1 cellular context compared by ENCODE assay signal in the genomic region with DNA sequence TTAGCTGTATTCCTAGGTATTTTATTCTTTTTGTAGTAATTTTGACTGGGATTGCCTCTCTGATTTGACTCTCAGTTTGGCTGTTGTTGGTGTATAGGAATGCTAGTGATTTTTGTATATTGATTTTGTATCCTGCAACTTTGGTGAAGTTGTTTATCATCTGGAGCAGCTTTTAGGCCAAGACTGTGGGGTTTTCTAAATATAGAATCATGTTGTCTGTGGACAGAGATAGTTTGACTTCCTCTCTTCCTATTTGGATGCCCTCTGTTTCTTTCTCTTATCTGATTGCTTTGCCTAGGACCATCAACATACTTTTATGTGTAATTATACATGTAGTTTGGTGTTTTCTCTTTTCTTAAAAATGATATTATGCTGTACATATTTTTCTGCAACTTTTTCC.
A peak's percentile ranks its signal among the peaks of the same experiment; 100 is the strongest.
TF ChIP-seq lines count a peak whose summit lies in the region.

No MANE protein-coding gene starts in this region.

TF ChIP-seq in K562, 482 proteins besides CTCF, POLR2A, EP300 and RAD21 (continued from another document and continues in another):
- TF ChIP-seq CCNT2 (IDR thresholded peaks at IDR 0.05; ENCODE audit: borderline replicate concordance, extremely low read depth, insufficient read length, low read depth, low read length) (no peak), NR4A1 (CRISPR knock-in tag; IDR thresholded peaks at IDR 0.05) (no peak), NR4A1 (tag; IDR thresholded peaks at IDR 0.05) (no peak), DDX20 (tag; IDR thresholded peaks at IDR 0.05; ENCODE audit: low read depth) (no peak), U2AF2 (optimal IDR thresholded peaks at IDR 0.05; ENCODE audit: low read depth, low read length) (no peak), KHSRP (IDR thresholded peaks at IDR 0.05) (no peak), ZNF408 (CRISPR knock-in tag; IDR thresholded peaks at IDR 0.05; ENCODE audit: low read depth) (no peak), NFE2L1 (tag; IDR thresholded peaks at IDR 0.05; ENCODE audit: borderline replicate concordance, low read depth) (no peak), NCOA6 (IDR thresholded peaks at IDR 0.05) (no peak), ZNF584 (CRISPR knock-in tag; IDR thresholded peaks at IDR 0.05; ENCODE audit: low read depth) (0 out of 2 replicates have a peak, but pooled peaks have one; percentile 28), ZNF696 (CRISPR knock-in tag; conservative IDR thresholded peaks at IDR 0.05) (no peak), NFIX (CRISPR knock-in tag; IDR thresholded peaks at IDR 0.05; ENCODE audit: low read depth) (no peak), ZNF197 (CRISPR knock-in tag; IDR thresholded peaks at IDR 0.05; ENCODE audit: low read depth) (no peak), OTX1 (CRISPR knock-in tag; IDR thresholded peaks at IDR 0.05) (no peak), SMARCE1 (IDR thresholded peaks at IDR 0.05) (peak; percentile 92), PRMT5 (CRISPR knock-in tag; IDR thresholded peaks at IDR 0.05) (no peak), CBFA2T3 (IDR thresholded peaks at IDR 0.05) (peak; percentile 89), DACH1 (IDR thresholded peaks at IDR 0.05; ENCODE audit: partially characterized antibody) (no peak), ASH1L (IDR thresholded peaks at IDR 0.05; ENCODE audit: borderline replicate concordance, low read depth, partially characterized antibody) (no peak), MED1 (CRISPR knock-in tag; IDR thresholded peaks at IDR 0.05; ENCODE audit: borderline replicate concordance) (no peak), U2AF1 (optimal IDR thresholded peaks at IDR 0.05; ENCODE audit: low read depth, low read length) (no peak), ZNF507 (tag; conservative IDR thresholded peaks at IDR 0.05) (no peak), SREBF1 (IDR thresholded peaks at IDR 0.05; ENCODE audit: borderline replicate concordance, low read depth, low read length) (no peak), BRCA1 (IDR thresholded peaks at IDR 0.05) (no peak), BRCA1 (CRISPR knock-in tag; IDR thresholded peaks at IDR 0.05) (no peak), ILK (tag; IDR thresholded peaks at IDR 0.05; ENCODE audit: borderline replicate concordance, low read depth) (no peak), MYC (IDR thresholded peaks at IDR 0.05; ENCODE audit: low read depth, low read length) (no peak), MYC (CRISPR knock-in tag; IDR thresholded peaks at IDR 0.05; ENCODE audit: borderline replicate concordance, low read depth) (no peak), POLR2G (IDR thresholded peaks at IDR 0.05; ENCODE audit: low read depth, low read length) (no peak), HEY1 (CRISPR knock-in tag; IDR thresholded peaks at IDR 0.05; ENCODE audit: borderline replicate concordance) (no peak), FIP1L1 (IDR thresholded peaks at IDR 0.05; ENCODE audit: low read depth, low read length, poor library complexity, severe bottlenecking) (no peak), SMAD1 (IDR thresholded peaks at IDR 0.05; ENCODE audit: low read depth, low read length, partially characterized antibody) (no peak), RBBP5 (IDR thresholded peaks at IDR 0.05; ENCODE audit: borderline replicate concordance, insufficient read depth, low read length, poor library complexity, severe bottlenecking) (no peak), KDM1A (IDR thresholded peaks at IDR 0.05) (peak; percentile 79 to 85), NFXL1 (CRISPR knock-in tag; IDR thresholded peaks at IDR 0.05) (no peak), BDP1 (IDR thresholded peaks at IDR 0.05; ENCODE audit: insufficient read depth, insufficient read length) (no peak), BRD4 (IDR thresholded peaks at IDR 0.05) (no peak), ZNF79 (CRISPR knock-in tag; IDR thresholded peaks at IDR 0.05; ENCODE audit: low read depth) (no peak), JUN (IDR thresholded peaks at IDR 0.05; ENCODE audit: borderline replicate concordance, low read depth, low read length) (no peak), JUN (CRISPR knock-in tag; IDR thresholded peaks at IDR 0.05; ENCODE audit: borderline replicate concordance) (no peak), ZNF311 (CRISPR knock-in tag; IDR thresholded peaks at IDR 0.05) (no peak), TOE1 (IDR thresholded peaks at IDR 0.05; ENCODE audit: borderline replicate concordance) (no peak), TOE1 (CRISPR knock-in tag; IDR thresholded peaks at IDR 0.05; ENCODE audit: borderline replicate concordance, low read depth) (no peak)
- TF ChIP-seq, protein P1, sequence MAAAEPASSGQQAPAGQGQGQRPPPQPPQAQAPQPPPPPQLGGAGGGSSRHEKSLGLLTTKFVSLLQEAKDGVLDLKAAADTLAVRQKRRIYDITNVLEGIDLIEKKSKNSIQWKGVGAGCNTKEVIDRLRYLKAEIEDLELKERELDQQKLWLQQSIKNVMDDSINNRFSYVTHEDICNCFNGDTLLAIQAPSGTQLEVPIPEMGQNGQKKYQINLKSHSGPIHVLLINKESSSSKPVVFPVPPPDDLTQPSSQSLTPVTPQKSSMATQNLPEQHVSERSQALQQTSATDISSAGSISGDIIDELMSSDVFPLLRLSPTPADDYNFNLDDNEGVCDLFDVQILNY (CRISPR knock-in tag; IDR thresholded peaks at IDR 0.05) = no peak
- TF ChIP-seq, protein P2, sequence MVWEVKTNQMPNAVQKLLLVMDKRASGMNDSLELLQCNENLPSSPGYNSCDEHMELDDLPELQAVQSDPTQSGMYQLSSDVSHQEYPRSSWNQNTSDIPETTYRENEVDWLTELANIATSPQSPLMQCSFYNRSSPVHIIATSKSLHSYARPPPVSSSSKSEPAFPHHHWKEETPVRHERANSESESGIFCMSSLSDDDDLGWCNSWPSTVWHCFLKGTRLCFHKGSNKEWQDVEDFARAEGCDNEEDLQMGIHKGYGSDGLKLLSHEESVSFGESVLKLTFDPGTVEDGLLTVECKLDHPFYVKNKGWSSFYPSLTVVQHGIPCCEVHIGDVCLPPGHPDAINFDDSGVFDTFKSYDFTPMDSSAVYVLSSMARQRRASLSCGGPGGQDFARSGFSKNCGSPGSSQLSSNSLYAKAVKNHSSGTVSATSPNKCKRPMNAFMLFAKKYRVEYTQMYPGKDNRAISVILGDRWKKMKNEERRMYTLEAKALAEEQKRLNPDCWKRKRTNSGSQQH (CRISPR knock-in tag; IDR thresholded peaks at IDR 0.05) = no peak
- TF ChIP-seq, protein P3, sequence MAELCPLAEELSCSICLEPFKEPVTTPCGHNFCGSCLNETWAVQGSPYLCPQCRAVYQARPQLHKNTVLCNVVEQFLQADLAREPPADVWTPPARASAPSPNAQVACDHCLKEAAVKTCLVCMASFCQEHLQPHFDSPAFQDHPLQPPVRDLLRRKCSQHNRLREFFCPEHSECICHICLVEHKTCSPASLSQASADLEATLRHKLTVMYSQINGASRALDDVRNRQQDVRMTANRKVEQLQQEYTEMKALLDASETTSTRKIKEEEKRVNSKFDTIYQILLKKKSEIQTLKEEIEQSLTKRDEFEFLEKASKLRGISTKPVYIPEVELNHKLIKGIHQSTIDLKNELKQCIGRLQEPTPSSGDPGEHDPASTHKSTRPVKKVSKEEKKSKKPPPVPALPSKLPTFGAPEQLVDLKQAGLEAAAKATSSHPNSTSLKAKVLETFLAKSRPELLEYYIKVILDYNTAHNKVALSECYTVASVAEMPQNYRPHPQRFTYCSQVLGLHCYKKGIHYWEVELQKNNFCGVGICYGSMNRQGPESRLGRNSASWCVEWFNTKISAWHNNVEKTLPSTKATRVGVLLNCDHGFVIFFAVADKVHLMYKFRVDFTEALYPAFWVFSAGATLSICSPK (IDR thresholded peaks at IDR 0.05; ENCODE audit: borderline replicate concordance) = no peak
- TF ChIP-seq, protein P4, sequence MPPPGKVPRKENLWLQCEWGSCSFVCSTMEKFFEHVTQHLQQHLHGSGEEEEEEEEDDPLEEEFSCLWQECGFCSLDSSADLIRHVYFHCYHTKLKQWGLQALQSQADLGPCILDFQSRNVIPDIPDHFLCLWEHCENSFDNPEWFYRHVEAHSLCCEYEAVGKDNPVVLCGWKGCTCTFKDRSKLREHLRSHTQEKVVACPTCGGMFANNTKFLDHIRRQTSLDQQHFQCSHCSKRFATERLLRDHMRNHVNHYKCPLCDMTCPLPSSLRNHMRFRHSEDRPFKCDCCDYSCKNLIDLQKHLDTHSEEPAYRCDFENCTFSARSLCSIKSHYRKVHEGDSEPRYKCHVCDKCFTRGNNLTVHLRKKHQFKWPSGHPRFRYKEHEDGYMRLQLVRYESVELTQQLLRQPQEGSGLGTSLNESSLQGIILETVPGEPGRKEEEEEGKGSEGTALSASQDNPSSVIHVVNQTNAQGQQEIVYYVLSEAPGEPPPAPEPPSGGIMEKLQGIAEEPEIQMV (tag; conservative IDR thresholded peaks at IDR 0.05; ENCODE audit: low read depth) = no peak
- TF ChIP-seq, protein P5, sequence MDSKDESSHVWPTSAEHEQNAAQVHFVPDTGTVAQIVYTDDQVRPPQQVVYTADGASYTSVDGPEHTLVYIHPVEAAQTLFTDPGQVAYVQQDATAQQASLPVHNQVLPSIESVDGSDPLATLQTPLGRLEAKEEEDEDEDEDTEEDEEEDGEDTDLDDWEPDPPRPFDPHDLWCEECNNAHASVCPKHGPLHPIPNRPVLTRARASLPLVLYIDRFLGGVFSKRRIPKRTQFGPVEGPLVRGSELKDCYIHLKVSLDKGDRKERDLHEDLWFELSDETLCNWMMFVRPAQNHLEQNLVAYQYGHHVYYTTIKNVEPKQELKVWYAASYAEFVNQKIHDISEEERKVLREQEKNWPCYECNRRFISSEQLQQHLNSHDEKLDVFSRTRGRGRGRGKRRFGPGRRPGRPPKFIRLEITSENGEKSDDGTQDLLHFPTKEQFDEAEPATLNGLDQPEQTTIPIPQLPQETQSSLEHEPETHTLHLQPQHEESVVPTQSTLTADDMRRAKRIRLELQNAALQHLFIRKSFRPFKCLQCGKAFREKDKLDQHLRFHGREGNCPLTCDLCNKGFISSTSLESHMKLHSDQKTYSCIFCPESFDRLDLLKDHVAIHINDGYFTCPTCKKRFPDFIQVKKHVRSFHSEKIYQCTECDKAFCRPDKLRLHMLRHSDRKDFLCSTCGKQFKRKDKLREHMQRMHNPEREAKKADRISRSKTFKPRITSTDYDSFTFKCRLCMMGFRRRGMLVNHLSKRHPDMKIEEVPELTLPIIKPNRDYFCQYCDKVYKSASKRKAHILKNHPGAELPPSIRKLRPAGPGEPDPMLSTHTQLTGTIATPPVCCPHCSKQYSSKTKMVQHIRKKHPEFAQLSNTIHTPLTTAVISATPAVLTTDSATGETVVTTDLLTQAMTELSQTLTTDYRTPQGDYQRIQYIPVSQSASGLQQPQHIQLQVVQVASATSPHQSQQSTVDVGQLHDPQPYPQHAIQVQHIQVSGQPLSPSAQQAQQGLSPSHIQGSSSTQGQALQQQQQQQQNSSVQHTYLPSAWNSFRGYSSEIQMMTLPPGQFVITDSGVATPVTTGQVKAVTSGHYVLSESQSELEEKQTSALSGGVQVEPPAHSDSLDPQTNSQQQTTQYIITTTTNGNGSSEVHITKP (IDR thresholded peaks at IDR 0.05; ENCODE audit: partially characterized antibody) = no peak
- TF ChIP-seq, protein P6, sequence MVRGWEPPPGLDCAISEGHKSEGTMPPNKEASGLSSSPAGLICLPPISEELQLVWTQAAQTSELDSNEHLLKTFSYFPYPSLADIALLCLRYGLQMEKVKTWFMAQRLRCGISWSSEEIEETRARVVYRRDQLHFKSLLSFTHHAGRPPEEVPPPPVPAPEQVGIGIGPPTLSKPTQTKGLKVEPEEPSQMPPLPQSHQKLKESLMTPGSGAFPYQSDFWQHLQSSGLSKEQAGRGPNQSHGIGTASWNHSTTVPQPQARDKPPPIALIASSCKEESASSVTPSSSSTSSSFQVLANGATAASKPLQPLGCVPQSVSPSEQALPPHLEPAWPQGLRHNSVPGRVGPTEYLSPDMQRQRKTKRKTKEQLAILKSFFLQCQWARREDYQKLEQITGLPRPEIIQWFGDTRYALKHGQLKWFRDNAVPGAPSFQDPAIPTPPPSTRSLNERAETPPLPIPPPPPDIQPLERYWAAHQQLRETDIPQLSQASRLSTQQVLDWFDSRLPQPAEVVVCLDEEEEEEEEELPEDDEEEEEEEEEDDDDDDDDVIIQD (CRISPR knock-in tag; IDR thresholded peaks at IDR 0.05) = no peak
- TF ChIP-seq, protein P7, sequence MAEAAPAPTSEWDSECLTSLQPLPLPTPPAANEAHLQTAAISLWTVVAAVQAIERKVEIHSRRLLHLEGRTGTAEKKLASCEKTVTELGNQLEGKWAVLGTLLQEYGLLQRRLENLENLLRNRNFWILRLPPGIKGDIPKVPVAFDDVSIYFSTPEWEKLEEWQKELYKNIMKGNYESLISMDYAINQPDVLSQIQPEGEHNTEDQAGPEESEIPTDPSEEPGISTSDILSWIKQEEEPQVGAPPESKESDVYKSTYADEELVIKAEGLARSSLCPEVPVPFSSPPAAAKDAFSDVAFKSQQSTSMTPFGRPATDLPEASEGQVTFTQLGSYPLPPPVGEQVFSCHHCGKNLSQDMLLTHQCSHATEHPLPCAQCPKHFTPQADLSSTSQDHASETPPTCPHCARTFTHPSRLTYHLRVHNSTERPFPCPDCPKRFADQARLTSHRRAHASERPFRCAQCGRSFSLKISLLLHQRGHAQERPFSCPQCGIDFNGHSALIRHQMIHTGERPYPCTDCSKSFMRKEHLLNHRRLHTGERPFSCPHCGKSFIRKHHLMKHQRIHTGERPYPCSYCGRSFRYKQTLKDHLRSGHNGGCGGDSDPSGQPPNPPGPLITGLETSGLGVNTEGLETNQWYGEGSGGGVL (CRISPR knock-in tag; IDR thresholded peaks at IDR 0.05) = no peak
- TF ChIP-seq, protein P8, sequence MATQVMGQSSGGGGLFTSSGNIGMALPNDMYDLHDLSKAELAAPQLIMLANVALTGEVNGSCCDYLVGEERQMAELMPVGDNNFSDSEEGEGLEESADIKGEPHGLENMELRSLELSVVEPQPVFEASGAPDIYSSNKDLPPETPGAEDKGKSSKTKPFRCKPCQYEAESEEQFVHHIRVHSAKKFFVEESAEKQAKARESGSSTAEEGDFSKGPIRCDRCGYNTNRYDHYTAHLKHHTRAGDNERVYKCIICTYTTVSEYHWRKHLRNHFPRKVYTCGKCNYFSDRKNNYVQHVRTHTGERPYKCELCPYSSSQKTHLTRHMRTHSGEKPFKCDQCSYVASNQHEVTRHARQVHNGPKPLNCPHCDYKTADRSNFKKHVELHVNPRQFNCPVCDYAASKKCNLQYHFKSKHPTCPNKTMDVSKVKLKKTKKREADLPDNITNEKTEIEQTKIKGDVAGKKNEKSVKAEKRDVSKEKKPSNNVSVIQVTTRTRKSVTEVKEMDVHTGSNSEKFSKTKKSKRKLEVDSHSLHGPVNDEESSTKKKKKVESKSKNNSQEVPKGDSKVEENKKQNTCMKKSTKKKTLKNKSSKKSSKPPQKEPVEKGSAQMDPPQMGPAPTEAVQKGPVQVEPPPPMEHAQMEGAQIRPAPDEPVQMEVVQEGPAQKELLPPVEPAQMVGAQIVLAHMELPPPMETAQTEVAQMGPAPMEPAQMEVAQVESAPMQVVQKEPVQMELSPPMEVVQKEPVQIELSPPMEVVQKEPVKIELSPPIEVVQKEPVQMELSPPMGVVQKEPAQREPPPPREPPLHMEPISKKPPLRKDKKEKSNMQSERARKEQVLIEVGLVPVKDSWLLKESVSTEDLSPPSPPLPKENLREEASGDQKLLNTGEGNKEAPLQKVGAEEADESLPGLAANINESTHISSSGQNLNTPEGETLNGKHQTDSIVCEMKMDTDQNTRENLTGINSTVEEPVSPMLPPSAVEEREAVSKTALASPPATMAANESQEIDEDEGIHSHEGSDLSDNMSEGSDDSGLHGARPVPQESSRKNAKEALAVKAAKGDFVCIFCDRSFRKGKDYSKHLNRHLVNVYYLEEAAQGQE (CRISPR knock-in tag; IDR thresholded peaks at IDR 0.05; ENCODE audit: low read depth) = no peak
